22 cellular contexts compared by ENCODE assay signal in the genomic region with DNA sequence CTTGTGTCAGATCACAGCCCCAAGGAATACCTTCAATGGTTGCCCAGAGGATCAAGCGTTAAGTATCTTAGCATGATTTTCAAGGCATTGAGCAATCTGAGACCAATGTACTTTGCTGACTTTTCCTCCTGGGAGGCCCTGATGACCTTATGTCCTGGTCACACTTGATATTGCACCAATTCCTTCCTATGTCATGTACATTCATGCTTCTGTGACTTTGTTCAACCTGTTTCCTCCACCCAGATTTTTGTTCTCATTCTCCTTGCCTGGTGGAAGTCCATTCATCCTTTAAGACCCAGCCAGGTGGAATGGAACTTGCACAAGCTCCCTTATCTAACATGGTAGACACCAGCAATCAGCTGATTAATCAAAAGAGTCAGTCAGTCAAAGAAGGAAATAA.
A peak's percentile ranks its signal among the peaks of the same experiment; 100 is the strongest.
DNase-seq lines count a peak whose midpoint lies in the region; ATAC-seq, FAIRE-seq and TF ChIP-seq lines count a peak whose summit lies in the region.
"Had no signal": no experiment of that assay in that cellular context is flagged by ENCODE, and none has a peak within 500 bp of the region (broad histone marks: within the 10 kb centered on the region; RNA-seq: fewer than 3 reads in every experiment).

No MANE protein-coding gene starts in this region.

- H3K4me3 Mint-ChIP-seq in CD4-positive, CD25-positive, alpha-beta regulatory T cell: no peak overlapping the region

- H3K27ac ChIP-seq in CD4-positive, CD25-positive, alpha-beta regulatory T cell (ENCODE audit: insufficient read depth, low read length, poor library complexity, severe bottlenecking): no peak overlapping the region
- H3K27ac ChIP-seq in VCaP (peak overlapping the region; percentile 93), small intestine (ENCODE audit: low read depth in 1 of 2, low read length in 1 of 2) (no peak overlapping the region), heart right ventricle (no peak overlapping the region)
- H3K27ac ChIP-seq: C4-2B, RWPE1, SK-N-MC had no signal

- intact Hi-C loops in heart right ventricle (cut with DNase I): no loop called here

- peaks cover 0 to 2% (median 0%) of the 10 kb centered on the region in 4 donors for H3K4me1 Mint-ChIP-seq in CD4-positive, CD25-positive, alpha-beta regulatory T cell

- peaks cover 6% of the 10 kb centered on the region for H3K36me3 Mint-ChIP-seq in CD4-positive, CD25-positive, alpha-beta regulatory T cell

- no peak for ATAC-seq in CD4-positive, CD25-positive, alpha-beta regulatory T cell (ENCODE audit: low read depth in 2 of 2)
- ATAC-seq in heart right ventricle: no peak
- ATAC-seq: HepG2, K562 had no signal

- no peaks in the 10 kb centered on the region for H3K27me3 ChIP-seq in CD4-positive, CD25-positive, alpha-beta regulatory T cell (ENCODE audit: control insufficient read depth, insufficient read depth, low read length)
- H3K27me3 ChIP-seq in small intestine (ENCODE audit: control insufficient read depth in 2 of 2, insufficient read depth in 2 of 2, low read length in 2 of 2) (no peaks in the 10 kb centered on the region), heart right ventricle (no peaks in the 10 kb centered on the region)
- H3K27me3 ChIP-seq: MG63 had no signal

- H3K4me1 ChIP-seq in CD4-positive, CD25-positive, alpha-beta regulatory T cell (ENCODE audit: control insufficient read depth, insufficient read depth, low read length, poor library complexity, severe bottlenecking): no peaks in the 10 kb centered on the region
- H3K4me1 ChIP-seq in small intestine (ENCODE audit: control insufficient read depth in 2 of 2, insufficient read depth in 1 of 2, low read depth in 1 of 2, low read length in 1 of 2): no peaks in the 10 kb centered on the region
- H3K4me1 ChIP-seq in heart right ventricle: peaks cover 0 to 12% (median 0%) of the 10 kb centered on the region in 9 donors

- no peak overlapping the region for H3K4me3 ChIP-seq in CD4-positive, CD25-positive, alpha-beta regulatory T cell (ENCODE audit: low read depth, low read length)
- H3K4me3 ChIP-seq in small intestine (ENCODE audit: low read depth in 1 of 2, low read length in 2 of 2) (no peak overlapping the region), heart right ventricle (no peak overlapping the region)
- H3K4me3 ChIP-seq: K562, MG63, SK-N-MC had no signal

- H3K27ac Mint-ChIP-seq in CD4-positive, CD25-positive, alpha-beta regulatory T cell: peak overlapping the region in 2 of 3 donors; percentile 15 to 18

- H3K27me3 Mint-ChIP-seq in CD4-positive, CD25-positive, alpha-beta regulatory T cell: no peaks in the 10 kb centered on the region

- TF ChIP-seq CTCF in VCaP (conservative IDR thresholded peaks at IDR 0.05): no peak
- no peak for TF ChIP-seq CTCF in heart right ventricle (IDR thresholded peaks at IDR 0.05)

- 5 to 75% (median 60%) methylated on average over 1 of the region's 1 CpG for WGBS in small intestine, 3 donors
- WGBS in heart right ventricle, 2 donors: 41 to 93% methylated on average over 1 of the region's 1 CpG

- H3K9me3 ChIP-seq in CD4-positive, CD25-positive, alpha-beta regulatory T cell (ENCODE audit: control insufficient read depth in 2 of 2, low read length in 2 of 2): peaks cover 0 to 5% of the 10 kb centered on the region in 2 experiments
- H3K9me3 ChIP-seq in small intestine (ENCODE audit: control insufficient read depth, low read depth) (no peaks in the 10 kb centered on the region), heart right ventricle (peaks cover 0 to 34% (median 10%) of the 10 kb centered on the region in 11 donors)
- H3K9me3 ChIP-seq: MG63 had no signal

- no peak for DNase-seq in CD4-positive, CD25-positive, alpha-beta regulatory T cell
- DNase-seq in kidney glomerular epithelial cell (lab: John Stamatoyannopoulos, UW) (peak; percentile 38), small intestine (peak; percentile 76), NCI-H1092 (lab: John Stamatoyannopoulos, UW) (no peak), DMS153 (lab: John Stamatoyannopoulos, UW) (no peak), heart right ventricle (no peak)
- DNase-seq: DMS79 treated with DMSO at 0.1 percent for 48 hours, H7, MG63, NCI-H1105, NCI-H146, NCI-H2029, NCI-H2227 treated with DMSO at 0.1 percent for 48 hours, NCI-H510A, NCI-H748 treated with DMSO at 0.1 percent for 48 hours, SHP77 treated with DMSO at 0.1 percent for 48 hours had no signal

- H3K9me3 Mint-ChIP-seq in CD4-positive, CD25-positive, alpha-beta regulatory T cell: peaks cover 1 to 15% (median 6%) of the 10 kb centered on the region in 7 donors

- H3K36me3 ChIP-seq in CD4-positive, CD25-positive, alpha-beta regulatory T cell (ENCODE audit: control insufficient read depth, insufficient read depth, low read length): no peaks in the 10 kb centered on the region
- no peaks in the 10 kb centered on the region for H3K36me3 ChIP-seq in small intestine (ENCODE audit: control insufficient read depth in 2 of 2, insufficient read depth in 2 of 2, low read length in 2 of 2)
- no peaks in the 10 kb centered on the region for H3K36me3 ChIP-seq in heart right ventricle
- H3K36me3 ChIP-seq: MG63 had no signal

- FAIRE-seq in small intestine (lab: Jason Lieb, UNC): no peak
- FAIRE-seq: HepG2, K562 had no signal

Comparison
In these comparisons a context has a peak if more than half of its experiments do, and no peak if none do; other contexts are left out.
1. DNase-seq: peak in kidney glomerular epithelial cell (single experiment) and small intestine (single experiment); none in CD4-positive, CD25-positive, alpha-beta regulatory T cell (0 of 3), NCI-H1092 (single experiment), DMS153 (single experiment) and heart right ventricle (0 of 2).